Comparison of ENCODE assay signal across 1 cellular context in the genomic region with DNA sequence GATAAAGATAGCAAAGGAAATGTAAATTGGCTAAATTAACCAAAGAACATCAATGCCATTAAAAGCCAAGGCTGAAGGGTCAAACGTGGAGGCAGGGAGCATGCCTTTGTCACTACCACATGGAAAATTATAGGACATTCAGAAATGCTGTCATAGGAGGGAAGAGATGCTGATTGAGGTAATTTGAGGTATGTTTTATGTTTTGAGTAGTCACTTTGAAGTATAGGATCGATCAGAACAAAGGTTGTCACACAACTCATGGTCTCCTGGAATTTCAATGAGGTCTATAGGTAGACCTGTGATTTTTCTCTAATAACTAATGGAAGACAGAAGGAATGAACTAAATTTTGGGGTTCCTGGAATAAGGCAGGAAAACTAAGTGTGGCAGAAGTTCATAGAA.
TF ChIP-seq lines count a peak whose summit lies in the region.

No MANE protein-coding gene starts in this region.

TF ChIP-seq in HepG2, 621 proteins besides CTCF, POLR2A, EP300 and RAD21 (continued from another document):
- TF ChIP-seq AFF4 (CRISPR knock-in tag; IDR thresholded peaks at IDR 0.05) (no peak), MAFF (IDR thresholded peaks at IDR 0.05; ENCODE audit: low read depth, low read length) (peak; percentile 82), HDAC1 (CRISPR knock-in tag; IDR thresholded peaks at IDR 0.05) (no peak), ZNF570 (CRISPR knock-in tag; IDR thresholded peaks at IDR 0.05; ENCODE audit: borderline replicate concordance) (no peak), HDAC2 (CRISPR knock-in tag; IDR thresholded peaks at IDR 0.05) (0 out of 2 replicates have a peak, but pooled peaks have one; percentile 28), ARID5B (CRISPR knock-in tag; IDR thresholded peaks at IDR 0.05) (peak; percentile 82), ELF3 (CRISPR knock-in tag; IDR thresholded peaks at IDR 0.05) (0 out of 2 replicates have a peak, but pooled peaks have one; percentile 11), FOXO1 (CRISPR knock-in tag; IDR thresholded peaks at IDR 0.05) (no peak; the same call in 1 of the 2 replicates)
- TF ChIP-seq, protein P1, sequence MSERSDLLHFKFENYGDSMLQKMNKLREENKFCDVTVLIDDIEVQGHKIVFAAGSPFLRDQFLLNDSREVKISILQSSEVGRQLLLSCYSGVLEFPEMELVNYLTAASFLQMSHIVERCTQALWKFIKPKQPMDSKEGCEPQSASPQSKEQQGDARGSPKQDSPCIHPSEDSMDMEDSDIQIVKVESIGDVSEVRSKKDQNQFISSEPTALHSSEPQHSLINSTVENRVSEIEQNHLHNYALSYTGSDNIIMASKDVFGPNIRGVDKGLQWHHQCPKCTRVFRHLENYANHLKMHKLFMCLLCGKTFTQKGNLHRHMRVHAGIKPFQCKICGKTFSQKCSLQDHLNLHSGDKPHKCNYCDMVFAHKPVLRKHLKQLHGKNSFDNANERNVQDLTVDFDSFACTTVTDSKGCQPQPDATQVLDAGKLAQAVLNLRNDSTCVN (CRISPR knock-in tag; IDR thresholded peaks at IDR 0.05; ENCODE audit: borderline replicate concordance): no peak
